In the genomic region with DNA sequence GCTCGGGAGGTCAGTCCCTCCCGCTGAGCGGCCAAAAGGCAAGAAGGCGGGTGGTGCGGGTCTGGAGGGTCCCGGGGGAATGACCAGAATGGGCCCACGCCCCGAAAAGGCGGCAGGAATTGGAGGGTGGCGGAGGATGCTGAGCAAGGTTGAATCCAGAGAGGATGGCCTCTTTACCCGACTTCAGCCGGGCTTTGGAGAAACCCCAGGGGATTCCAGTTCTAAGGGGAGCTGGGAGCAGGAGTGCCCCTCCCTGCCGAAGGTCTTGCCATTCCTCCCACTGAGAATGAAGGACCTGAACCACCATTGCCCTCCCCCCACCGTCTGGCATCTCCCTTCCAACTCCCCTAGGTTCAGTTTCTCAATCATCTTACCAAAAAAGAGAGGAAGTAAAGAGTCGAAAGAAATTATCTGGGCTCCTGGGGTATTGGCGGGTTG, we compare ENCODE assay signal across 18 cellular contexts. TPM values are rescaled to one million over a fixed set of nuclear protein-coding genes. Genes with fewer than 3 reads are reported as not detected.
"Had no signal": no experiment of that assay in that cellular context is flagged by ENCODE, and none has a peak within 500 bp of the region (broad histone marks: within the 10 kb centered on the region; RNA-seq: fewer than 3 reads in every experiment).

No MANE protein-coding gene starts in this region.

- H3K4me3 Mint-ChIP-seq: activated naive CD4-positive, alpha-beta T cell treated with anti-CD3 and anti-CD28 coated beads, Interleukin-2, amount 10 ng/mL, durations not matched to agents 7 days and 5 days; stimulated activated naive B cell treated with anti-CD40 and anti-IgM and Interleukin-4, amounts not matched to agents 10 μg/mL and 1 μg/mL and 100 μg/mL, for 72 hours; T-helper 2 cell treated with Interferon-gamma antibody and Interleukin-4, amounts not matched to agents 5 μg/mL and 100 μg/mL, for 36 hours had no signal

- ATAC-seq: gastrocnemius medialis; left colon; lower lobe of right lung; stimulated activated naive B cell treated with anti-CD40 and anti-IgM and Interleukin-4, amounts not matched to agents 10 μg/mL and 1 μg/mL and 100 μg/mL, for 72 hours had no signal

- H3K27ac ChIP-seq: adrenal gland, cardiac muscle cell, dorsolateral prefrontal cortex, lower lobe of right lung, ovary, thyroid gland, uterus had no signal

- H3K27ac Mint-ChIP-seq: activated naive CD4-positive, alpha-beta T cell treated with anti-CD3 and anti-CD28 coated beads, Interleukin-2, amount 10 ng/mL, durations not matched to agents 7 days and 5 days; stimulated activated naive B cell treated with anti-CD40 and anti-IgM and Interleukin-4, amounts not matched to agents 10 μg/mL and 1 μg/mL and 100 μg/mL, for 72 hours; T-helper 2 cell treated with Interferon-gamma antibody and Interleukin-4, amounts not matched to agents 5 μg/mL and 100 μg/mL, for 36 hours had no signal

- H3K36me3 ChIP-seq: adrenal gland, cardiac muscle cell, gastrocnemius medialis, heart left ventricle, lower lobe of right lung, ovary, thyroid gland, uterus had no signal

- H3K9me3 Mint-ChIP-seq: activated naive CD4-positive, alpha-beta T cell treated with anti-CD3 and anti-CD28 coated beads, Interleukin-2, amount 10 ng/mL, durations not matched to agents 7 days and 5 days; stimulated activated naive B cell treated with anti-CD40 and anti-IgM and Interleukin-4, amounts not matched to agents 10 μg/mL and 1 μg/mL and 100 μg/mL, for 72 hours; T-helper 2 cell treated with Interferon-gamma antibody and Interleukin-4, amounts not matched to agents 5 μg/mL and 100 μg/mL, for 36 hours had no signal

- H3K36me3 Mint-ChIP-seq: activated naive CD4-positive, alpha-beta T cell treated with anti-CD3 and anti-CD28 coated beads, Interleukin-2, amount 10 ng/mL, durations not matched to agents 7 days and 5 days; stimulated activated naive B cell treated with anti-CD40 and anti-IgM and Interleukin-4, amounts not matched to agents 10 μg/mL and 1 μg/mL and 100 μg/mL, for 72 hours had no signal

- H3K9me3 ChIP-seq: adrenal gland, gastrocnemius medialis, heart left ventricle, lower lobe of right lung, ovary, thyroid gland, uterus had no signal

- DNase-seq: activated CD4-positive, alpha-beta T cell treated with anti-CD3 and anti-CD28 coated beads, Interleukin-2, amount 50 U/mL, for 4 hours; activated CD4-positive, CD25-positive, alpha-beta regulatory T cell treated with anti-CD3 and anti-CD28 coated beads, Interleukin-2, amount 50 U/mL, for 72 hours; activated naive CD4-positive, alpha-beta T cell treated with anti-CD3 and anti-CD28 coated beads, Interleukin-2, amount 10 ng/mL, durations not matched to agents 7 days and 5 days; activated T-cell treated with anti-CD3 and anti-CD28 coated beads for 4 hours; adrenal gland; dorsolateral prefrontal cortex; erythroblast; gastrocnemius medialis; heart left ventricle; left colon; lower lobe of right lung; ovary; stimulated activated CD4-positive, alpha-beta T cell treated with anti-CD3 and anti-CD28 coated beads, Interleukin-2, amount 100 ng/mL, for 48 hours; stimulated activated naive B cell treated with anti-CD40 and anti-IgM and Interleukin-4, amounts not matched to agents 10 μg/mL and 1 μg/mL and 100 μg/mL, for 72 hours; thyroid gland; uterus had no signal

- H3K27me3 ChIP-seq: ovary had no signal

- H3K4me3 ChIP-seq: adrenal gland, cardiac muscle cell, dorsolateral prefrontal cortex, lower lobe of right lung, ovary, thyroid gland, uterus had no signal

RNA-seq across cellular contexts. Expression of a gene that starts 3.6 kb away (rescaled TPM):
- total RNA-seq: cardiac muscle cell, left colon, lower lobe of right lung had no signal
- polyA plus RNA-seq: cardiac muscle cell had no signal

RNA-seq across cellular contexts. Expression of a gene that starts 38.9 kb away (rescaled TPM):
- total RNA-seq: left colon, thyroid gland had no signal
- polyA plus RNA-seq: cardiac muscle cell had no signal
